1 cellular context compared by ENCODE assay signal in genomic region chr13:100433475-100433874, GRCh38.
TF ChIP-seq lines count a peak whose summit lies in the region.

No MANE protein-coding gene starts in this region.

TF ChIP-seq in IMR-90, 13 proteins besides CTCF, POLR2A, EP300 and RAD21 (continued from another document):
- no peak for TF ChIP-seq USF2 (IDR thresholded peaks at IDR 0.05; ENCODE audit: low read depth, low read length)
- no peak for TF ChIP-seq CHD1 (IDR thresholded peaks at IDR 0.05; ENCODE audit: low read depth, low read length)
- no peak for TF ChIP-seq MAFK (IDR thresholded peaks at IDR 0.05; ENCODE audit: low read depth, low read length)
- no peak for TF ChIP-seq ELK1 (IDR thresholded peaks at IDR 0.05; ENCODE audit: borderline replicate concordance, low read depth, low read length)
- TF ChIP-seq MAZ (IDR thresholded peaks at IDR 0.05; ENCODE audit: borderline replicate concordance, low read depth, low read length), result no peak
